In genomic region chr2:158943973-158944372, GRCh38 we compare ENCODE assay signal across 28 cellular contexts.
"Had no signal": no experiment of that assay in that cellular context is flagged by ENCODE, and none has a peak within 500 bp of the region (broad histone marks: within the 10 kb centered on the region; RNA-seq: fewer than 3 reads in every experiment).

No MANE protein-coding gene starts in this region.

- ATAC-seq: activated CD4-positive, alpha-beta T cell treated with anti-CD3 and anti-CD28 coated beads for 36 hours; activated CD8-positive, alpha-beta memory T cell treated with anti-CD3 and anti-CD28 coated beads, Interleukin-2, amount 10 ng/mL, durations not matched to agents 7 days and 5 days; activated CD8-positive, alpha-beta T cell treated with anti-CD3 and anti-CD28 coated beads, Interleukin-2, amount 10 ng/mL, durations not matched to agents 7 days and 5 days; activated naive CD4-positive, alpha-beta T cell treated with anti-CD3 and anti-CD28 coated beads, Interleukin-2, amount 50 U/mL, for 72 hours; gastroesophageal sphincter had no signal

- H3K4me3 ChIP-seq: ascending aorta, breast epithelium, cardiac muscle cell, colonic mucosa, esophagus squamous epithelium, gastroesophageal sphincter had no signal

- DNase-seq: activated CD4-positive, alpha-beta memory T cell treated with anti-CD3 and anti-CD28 coated beads for 36 hours; activated CD4-positive, alpha-beta T cell treated with anti-CD3 and anti-CD28 coated beads for 36 hours; activated CD4-positive, alpha-beta T cell treated with anti-CD3 and anti-CD28 coated beads, Interleukin-2, amount 10 ng/mL, durations not matched to agents 24 days and 14 days; activated CD4-positive, CD25-positive, alpha-beta regulatory T cell; activated CD4-positive, CD25-positive, alpha-beta regulatory T cell treated with anti-CD3 and anti-CD28 coated beads, Interleukin-2, amount 50 U/mL, for 72 hours; activated CD8-positive, alpha-beta memory T cell treated with anti-CD3 and anti-CD28 coated beads, Interleukin-2, amount 10 ng/mL, durations not matched to agents 7 days and 5 days; activated CD8-positive, alpha-beta memory T cell treated with anti-CD3 and anti-CD28 coated beads, Interleukin-2, amount 50 U/mL, for 4 hours; activated CD8-positive, alpha-beta T cell treated with anti-CD3 and anti-CD28 coated beads, Interleukin-2, amount 10 ng/mL, durations not matched to agents 7 days and 5 days; activated effector memory CD4-positive, alpha-beta T cell treated with anti-CD3 and anti-CD28 coated beads, Interleukin-2, amount 50 U/mL, for 16 hours; activated naive CD4-positive, alpha-beta T cell treated with anti-CD3 and anti-CD28 coated beads, Interleukin-2, amount 10 ng/mL, durations not matched to agents 7 days and 5 days; activated naive CD8-positive, alpha-beta T cell treated with anti-CD3 and anti-CD28 coated beads, Interleukin-2, amount 10 ng/mL, durations not matched to agents 7 days and 5 days; activated T-cell treated with anti-CD3 and anti-CD28 coated beads, Interleukin-2, amount 50 U/mL, for 1 hour; activated T-cell treated with anti-CD3 and anti-CD28 coated beads, Interleukin-2, amount 50 U/mL, for 48 hours; central memory CD4-positive, alpha-beta T cell; cerebellar nuclear complex; colonic mucosa; effector CD8-positive, alpha-beta T cell; esophagus squamous epithelium; foreskin melanocyte; T-helper 2 cell had no signal

- H3K4me1 ChIP-seq: ascending aorta, breast epithelium, colonic mucosa, esophagus squamous epithelium, gastroesophageal sphincter had no signal

- H3K9me3 ChIP-seq: ascending aorta, breast epithelium, colonic mucosa, esophagus squamous epithelium, gastroesophageal sphincter had no signal

- H3K27ac ChIP-seq: ascending aorta, breast epithelium, cardiac muscle cell, colonic mucosa, epithelial cell of prostate, esophagus squamous epithelium, gastroesophageal sphincter had no signal

- FAIRE-seq: endometrium, endothelial cell of umbilical vein had no signal

- H3K36me3 ChIP-seq: ascending aorta, breast epithelium, cardiac muscle cell, colonic mucosa, esophagus squamous epithelium, gastroesophageal sphincter had no signal

- H3K27me3 ChIP-seq: ascending aorta, breast epithelium, colonic mucosa, esophagus squamous epithelium, gastroesophageal sphincter had no signal
